Comparison of ENCODE assay signal across 1 cellular context in the genomic region with DNA sequence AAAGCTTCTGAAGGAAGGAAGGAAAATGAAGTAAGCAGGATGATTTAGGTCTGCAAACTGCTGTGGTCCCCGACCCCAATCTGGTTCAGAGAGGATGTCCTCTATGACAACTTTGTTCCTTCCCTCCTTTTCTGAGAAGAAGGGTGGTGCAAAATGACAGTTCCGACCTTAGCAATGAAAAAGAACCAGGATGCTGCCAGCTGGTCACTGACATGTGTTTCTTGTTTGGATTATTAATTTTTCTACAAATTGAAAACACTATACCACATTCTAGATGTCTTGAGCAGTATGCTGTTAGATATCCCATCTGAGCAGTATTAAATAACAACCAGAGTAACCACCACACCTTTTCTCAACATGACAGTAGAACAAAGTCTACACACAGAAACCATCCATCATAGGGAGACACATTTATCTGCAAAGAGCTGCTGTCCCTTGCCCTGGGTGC.
TF ChIP-seq lines count a peak whose summit lies in the region.

No MANE protein-coding gene starts in this region.

TF ChIP-seq in SK-N-SH treated with all-trans-retinoic acid at 6 μM for 48 hours, 23 proteins besides CTCF, POLR2A, EP300 and RAD21:
- TF ChIP-seq PATZ1 (CRISPR knock-in tag; IDR thresholded peaks at IDR 0.05; ENCODE audit: borderline replicate concordance) (no peak), ZNF8 (CRISPR knock-in tag; IDR thresholded peaks at IDR 0.05) (no peak), TCF4 (CRISPR knock-in tag; IDR thresholded peaks at IDR 0.05; ENCODE audit: borderline replicate concordance) (peak; percentile 58; the same call in 1 of the 2 replicates)
